In the genomic region with DNA sequence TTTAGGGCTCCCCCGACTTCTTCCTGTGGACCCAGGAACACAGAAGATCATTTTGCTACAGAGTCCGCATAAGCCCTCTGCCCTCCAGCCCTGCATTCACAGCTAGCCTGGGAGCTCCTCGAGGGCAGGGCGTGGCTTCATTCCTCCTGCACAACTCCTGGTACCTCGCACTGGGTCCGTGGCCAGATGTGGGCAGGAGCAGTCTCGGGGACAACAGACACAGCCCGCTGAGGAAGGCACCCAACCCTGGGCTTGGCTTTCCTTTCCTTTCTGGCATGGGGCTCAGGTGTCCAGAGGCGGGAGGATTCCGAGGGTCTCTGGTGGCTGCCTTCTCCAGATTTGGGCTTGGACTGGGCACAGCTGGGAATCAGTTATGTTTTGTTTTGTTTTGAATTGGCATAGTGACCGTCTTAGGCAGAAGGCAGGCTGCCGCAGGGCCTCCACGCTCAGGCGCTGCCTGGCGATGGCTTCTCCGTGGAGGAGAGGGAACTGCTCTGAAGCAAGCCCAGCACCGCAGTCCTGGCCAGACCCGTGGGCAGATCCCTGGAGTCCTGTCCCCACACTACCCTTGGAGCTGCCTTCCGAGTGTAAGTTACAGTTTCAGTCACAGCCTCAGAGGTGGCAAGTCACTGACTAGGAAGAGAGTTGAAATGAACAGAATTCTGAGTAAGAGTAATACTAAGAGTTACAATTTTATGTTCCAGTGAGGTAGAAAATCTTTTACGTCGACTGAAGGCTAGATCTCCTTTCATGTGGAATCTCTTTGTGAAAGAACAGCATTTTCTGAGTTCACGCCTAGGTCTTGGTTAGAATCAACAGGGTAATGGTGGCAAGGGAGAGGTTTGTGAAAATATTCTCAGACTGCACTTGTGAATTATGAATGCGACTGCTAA, we compare ENCODE assay signal across 10 cellular contexts. TPM values are rescaled to one million over a fixed set of nuclear protein-coding genes. Genes with fewer than 3 reads are reported as not detected.
DNase-seq lines count a peak whose midpoint lies in the region; ATAC-seq and FAIRE-seq lines count a peak whose summit lies in the region.
"Had no signal": no experiment of that assay in that cellular context is flagged by ENCODE, and none has a peak within 500 bp of the region (broad histone marks: within the 10 kb centered on the region; RNA-seq: fewer than 3 reads in every experiment).

No MANE protein-coding gene starts in this region.

- H3K27ac Mint-ChIP-seq in activated naive CD8-positive, alpha-beta T cell treated with anti-CD3 and anti-CD28 coated beads for 36 hours: peak overlapping the region; percentile 90

- ATAC-seq in GM19035 (IDR thresholded peaks at IDR 0.05; ENCODE audit: unreplicated experiment) (no peak), GM21381 (IDR thresholded peaks at IDR 0.05; ENCODE audit: unreplicated experiment) (no peak)

- FAIRE-seq in RCC 7860 (lab: Jason Lieb, UNC): no peak

- H3K27me3 Mint-ChIP-seq in activated naive CD8-positive, alpha-beta T cell treated with anti-CD3 and anti-CD28 coated beads for 36 hours: no peaks in the 10 kb centered on the region

- H3K4me3 Mint-ChIP-seq in activated naive CD8-positive, alpha-beta T cell treated with anti-CD3 and anti-CD28 coated beads for 36 hours: peak overlapping the region; percentile 62

- no peaks in the 10 kb centered on the region for H3K27me3 ChIP-seq in layer of hippocampus (ENCODE audit: control insufficient read depth, insufficient read depth, low read length)

- H3K36me3 Mint-ChIP-seq in activated naive CD8-positive, alpha-beta T cell treated with anti-CD3 and anti-CD28 coated beads for 36 hours: peaks cover 7% of the 10 kb centered on the region

- peaks cover 58% of the 10 kb centered on the region for H3K4me1 Mint-ChIP-seq in activated naive CD8-positive, alpha-beta T cell treated with anti-CD3 and anti-CD28 coated beads for 36 hours

- peak overlapping the region; percentile 54 for H3K27ac ChIP-seq in layer of hippocampus (ENCODE audit: low read depth, low read length)
- H3K27ac ChIP-seq: KMS-11 had no signal

- H3K9me3 Mint-ChIP-seq in activated naive CD8-positive, alpha-beta T cell treated with anti-CD3 and anti-CD28 coated beads for 36 hours: no peaks in the 10 kb centered on the region

- peak; percentile 21 for DNase-seq in NCI-H69 (lab: John Stamatoyannopoulos, UW)
- peak; percentile 72 for DNase-seq in activated naive CD8-positive, alpha-beta T cell treated with anti-CD3 and anti-CD28 coated beads for 36 hours
- peak in 2 of 3 experiments; percentile 16 to 49 for DNase-seq in stimulated activated CD4-positive, alpha-beta T cell treated with anti-CD3 and anti-CD28 coated beads, TNF-alpha, amount 100 ng/mL, for 24 hours (ENCODE audit: low read depth in 3 of 3)
- DNase-seq in RCC 7860 (ENCODE audit: low spot score): no peak
- no peak for DNase-seq in HT-29 (ENCODE audit: low spot score)
- DNase-seq: DMS153 had no signal

RNA-seq across cellular contexts. Expression of a gene that starts 47.9 kb away (rescaled TPM):
- total RNA-seq in activated naive CD8-positive, alpha-beta T cell treated with anti-CD3 and anti-CD28 coated beads for 36 hours: 10 to 100 TPM; 27.4 to 27.5 TPM
- total RNA-seq in HT-29 (2014; rRNA removed; shearing (Covaris generic)): 1.7 and 3.6 TPM in 2 replicates

Comparison
In these comparisons a context has a peak if more than half of its experiments do, and no peak if none do; other contexts are left out.
1. DNase-seq: peak in NCI-H69 (single experiment), activated naive CD8-positive, alpha-beta T cell treated with anti-CD3 and anti-CD28 coated beads for 36 hours (single experiment) and stimulated activated CD4-positive, alpha-beta T cell treated with anti-CD3 and anti-CD28 coated beads, TNF-alpha, amount 100 ng/mL, for 24 hours (2 of 3); none in RCC 7860 (single experiment) and HT-29 (single experiment).